29 cellular contexts compared by ENCODE assay signal in genomic region chr4:57763070-57763469, GRCh38.
DNase-seq lines count a peak whose midpoint lies in the region; ATAC-seq and TF ChIP-seq lines count a peak whose summit lies in the region.
"Had no signal": no experiment of that assay in that cellular context is flagged by ENCODE, and none has a peak within 500 bp of the region (broad histone marks: within the 10 kb centered on the region; RNA-seq: fewer than 3 reads in every experiment).

No MANE protein-coding gene starts in this region.

- H3K9me2 ChIP-seq in MM.1S (replicated peaks; ENCODE audit: insufficient read depth, low read length): no peaks in the 10 kb centered on the region

- H3K4me1 Mint-ChIP-seq in neural progenitor cell: no peaks in the 10 kb centered on the region
- H3K4me1 Mint-ChIP-seq: activated naive CD8-positive, alpha-beta T cell treated with anti-CD3 and anti-CD28 coated beads for 36 hours; B cell; T-helper 17 cell had no signal

- H4K20me1 ChIP-seq in neural progenitor cell (ENCODE audit: low read depth) (no peaks in the 10 kb centered on the region), MM.1S (ENCODE audit: insufficient read depth, low read length) (no peaks in the 10 kb centered on the region)

- no peak for TF ChIP-seq CTCF in neural progenitor cell (IDR thresholded peaks at IDR 0.05)
- TF ChIP-seq CTCF in MM.1S (IDR thresholded peaks at IDR 0.05; ENCODE audit: low read length): no peak

- no peak overlapping the region for H3K27ac Mint-ChIP-seq in neural progenitor cell
- H3K27ac Mint-ChIP-seq: activated naive CD8-positive, alpha-beta T cell treated with anti-CD3 and anti-CD28 coated beads for 36 hours; activated T-helper 2 cell treated with anti-CD3 and anti-CD28 coated beads, Interferon-gamma antibody, Interleukin-2, Interleukin-4, amounts not matched to agents 10 μg/mL and 5 μg/mL and 100 μg/mL, durations not matched to agents 14 hours and 24 hours and 36 hours; B cell; T-helper 17 cell had no signal

- H3K79me2 ChIP-seq in neural progenitor cell (ENCODE audit: low read depth) (no peaks in the 10 kb centered on the region), MM.1S (ENCODE audit: low read length) (no peaks in the 10 kb centered on the region)

- DNase-seq in GDM1 (lab: John Stamatoyannopoulos, UW) (peak; percentile 1), NCI-H226 (peak; percentile 13), amniotic epithelial cell (ENCODE audit: low read depth) (peak; percentile 1), renal cortical epithelial cell (ENCODE audit: low read depth) (peak; percentile 36), neural progenitor cell (ENCODE audit: low spot score) (no peak), MM.1S (no peak)
- DNase-seq: activated CD4-positive, alpha-beta T cell treated with anti-CD3 and anti-CD28 coated beads, Interleukin-2, amount 50 U/mL, for 48 hours; activated CD4-positive, CD25-positive, alpha-beta regulatory T cell; activated CD8-positive, alpha-beta memory T cell treated with anti-CD3 and anti-CD28 coated beads, Interleukin-2, amount 50 U/mL, for 48 hours; activated naive CD8-positive, alpha-beta T cell treated with anti-CD3 and anti-CD28 coated beads for 36 hours; body of pancreas; effector CD4-positive, alpha-beta T cell; hypothalamus; NCI-H1092; NCI-H1930; PC-9; SIG-M5; stimulated activated CD4-positive, alpha-beta T cell treated with anti-CD3 and anti-CD28 coated beads, Interleukin-2, amount 100 ng/mL, for 48 hours; stimulated activated naive CD4-positive, alpha-beta T cell; T-helper 17 cell; testis had no signal

- H3K4me3 Mint-ChIP-seq in neural progenitor cell: no peak overlapping the region
- H3K4me3 Mint-ChIP-seq: activated naive CD8-positive, alpha-beta T cell treated with anti-CD3 and anti-CD28 coated beads for 36 hours; B cell; T-helper 17 cell had no signal

- no peak overlapping the region for H3K9ac ChIP-seq in neural progenitor cell
- no peak overlapping the region for H3K9ac ChIP-seq in MM.1S (ENCODE audit: low read length)
- H3K9ac ChIP-seq: KMS-11 had no signal

- H3K9me3 Mint-ChIP-seq in neural progenitor cell: peaks cover under 1% of the 10 kb centered on the region

- H3K9me3 ChIP-seq in neural progenitor cell (ENCODE audit: low read depth) (no peaks in the 10 kb centered on the region), MM.1S (replicated peaks; ENCODE audit: insufficient read depth, low read length) (no peaks in the 10 kb centered on the region)
- H3K9me3 ChIP-seq: body of pancreas, HAP-1, neutrophil, testis had no signal

- H2AFZ ChIP-seq in neural progenitor cell (replicated peaks): no peak overlapping the region
- H2AFZ ChIP-seq in MM.1S (ENCODE audit: low read length): no peak overlapping the region
- H2AFZ ChIP-seq: PC-9 had no signal

- H3K4me3 ChIP-seq in neural progenitor cell: no peak overlapping the region
- H3K4me3 ChIP-seq in MM.1S (ENCODE audit: low read length): no peak overlapping the region
- H3K4me3 ChIP-seq: body of pancreas, HAP-1, PC-9, smooth muscle cell, testis had no signal

- H3F3A ChIP-seq in neural progenitor cell (ENCODE audit: low read depth) (no peaks in the 10 kb centered on the region), MM.1S (ENCODE audit: insufficient read depth, low read length) (no peaks in the 10 kb centered on the region)

- no peaks in the 10 kb centered on the region for H3K36me3 Mint-ChIP-seq in neural progenitor cell
- H3K36me3 Mint-ChIP-seq: activated naive CD8-positive, alpha-beta T cell treated with anti-CD3 and anti-CD28 coated beads for 36 hours had no signal

- H3K27me3 ChIP-seq in neural progenitor cell (no peaks in the 10 kb centered on the region), MM.1S (replicated peaks; ENCODE audit: insufficient read depth, low read length) (no peaks in the 10 kb centered on the region)
- H3K27me3 ChIP-seq: body of pancreas, foreskin keratinocyte, neutrophil, testis had no signal

- H3K4me2 ChIP-seq in neural progenitor cell (no peak overlapping the region), MM.1S (ENCODE audit: low read depth, low read length) (no peak overlapping the region)
- H3K4me2 ChIP-seq: KMS-11, PC-9, smooth muscle cell had no signal

- ATAC-seq in HG02885 (IDR thresholded peaks at IDR 0.05; ENCODE audit: poor library complexity, unreplicated experiment): no peak
- ATAC-seq: body of pancreas, foreskin keratinocyte, T-helper 17 cell had no signal

- H3K27ac ChIP-seq in neural progenitor cell: no peak overlapping the region
- no peak overlapping the region for H3K27ac ChIP-seq in MM.1S (ENCODE audit: low read length)
- H3K27ac ChIP-seq: body of pancreas, foreskin keratinocyte, KMS-11, neutrophil, PC-9, testis had no signal

- no peaks in the 10 kb centered on the region for H3K4me1 ChIP-seq in neural progenitor cell
- H3K4me1 ChIP-seq in MM.1S (ENCODE audit: low read length): no peaks in the 10 kb centered on the region
- H3K4me1 ChIP-seq: body of pancreas, foreskin keratinocyte, HAP-1, testis had no signal

- no peaks in the 10 kb centered on the region for H3K36me3 ChIP-seq in neural progenitor cell
- no peaks in the 10 kb centered on the region for H3K36me3 ChIP-seq in MM.1S (replicated peaks; ENCODE audit: insufficient read depth, low read length)
- H3K36me3 ChIP-seq: HAP-1, neutrophil had no signal

- no peaks in the 10 kb centered on the region for H3K27me3 Mint-ChIP-seq in neural progenitor cell (ENCODE audit: insufficient read depth, low read depth)
- H3K27me3 Mint-ChIP-seq: activated naive CD8-positive, alpha-beta T cell treated with anti-CD3 and anti-CD28 coated beads for 36 hours; B cell; T-helper 17 cell had no signal

Comparison
In these comparisons a context has a peak if more than half of its experiments do, and no peak if none do; other contexts are left out.
1. DNase-seq: peak in GDM1 (single experiment), NCI-H226 (single experiment), amniotic epithelial cell (single experiment) and renal cortical epithelial cell (single experiment); none in neural progenitor cell (single experiment) and MM.1S (single experiment).